19 cellular contexts compared by ENCODE assay signal in genomic region chr9:109793921-109794320, GRCh38. TPM values are rescaled to one million over a fixed set of nuclear protein-coding genes. Genes with fewer than 3 reads are reported as not detected.
DNase-seq lines count a peak whose midpoint lies in the region; ATAC-seq and TF ChIP-seq lines count a peak whose summit lies in the region.
"Had no signal": no experiment of that assay in that cellular context is flagged by ENCODE, and none has a peak within 500 bp of the region (broad histone marks: within the 10 kb centered on the region; RNA-seq: fewer than 3 reads in every experiment).

No MANE protein-coding gene starts in this region.

- H2AFZ ChIP-seq in GM23248: no peak overlapping the region
- no peak overlapping the region for H2AFZ ChIP-seq in smooth muscle cell (ENCODE audit: low read depth)

- H3K4me1 ChIP-seq in GM23248 (ENCODE audit: insufficient read depth): peaks cover 39% of the 10 kb centered on the region
- H3K4me1 ChIP-seq in right lobe of liver: peaks cover 0 to 82% (median 34%) of the 10 kb centered on the region in 4 donors
- H3K4me1 ChIP-seq in smooth muscle cell (ENCODE audit: low read depth): peaks cover 24% of the 10 kb centered on the region

- no peak for TF ChIP-seq POLR2A in right lobe of liver (IDR thresholded peaks at IDR 0.05)

- no peaks in the 10 kb centered on the region for H3K9me3 ChIP-seq in GM23248 (ENCODE audit: low read depth)
- no peaks in the 10 kb centered on the region for H3K9me3 ChIP-seq in right lobe of liver
- no peaks in the 10 kb centered on the region for H3K9me3 ChIP-seq in smooth muscle cell (replicated peaks; ENCODE audit: low read depth)
- H3K9me3 ChIP-seq in WERI-Rb-1 (ENCODE audit: severe bottlenecking): no peaks in the 10 kb centered on the region
- H3K9me3 ChIP-seq: neutrophil had no signal

- H3K9ac ChIP-seq in GM23248 (peak overlapping the region; percentile 54), smooth muscle cell (ENCODE audit: low read depth) (peak overlapping the region; percentile 59)

- H3K4me2 ChIP-seq in GM23248 (ENCODE audit: unreplicated experiment) (peak overlapping the region; percentile 77), smooth muscle cell (peak overlapping the region; percentile 60)

- in situ Hi-C loops in GM23248 (cut with MboI): no loop called here

- 98 to 99% methylated on average over 4 of the region's 4 CpGs for WGBS in GM23248 (ENCODE audit: low coverage in 1 of 2, low lambda C conversion rate in 2 of 2, missing lambda C conversion rate in 2 of 2), 2 experiments
- WGBS in right lobe of liver (ENCODE audit: insufficient coverage, low coverage, low lambda C conversion rate, missing lambda C conversion rate): 33% methylated on average over 4 of the region's 4 CpGs
- 46% methylated on average over 4 of the region's 4 CpGs for whole genome bisulfite sequencing in smooth muscle cell (ENCODE audit: low lambda C conversion rate)

- TF ChIP-seq CTCF in right lobe of liver (IDR thresholded peaks at IDR 0.05) (no peak), smooth muscle cell (IDR thresholded peaks at IDR 0.05; ENCODE audit: borderline replicate concordance, insufficient read depth, poor library complexity, severe bottlenecking) (no peak), WERI-Rb-1 (IDR thresholded peaks at IDR 0.05; ENCODE audit: low read depth, low read length) (no peak)

- ATAC-seq in SK-N-SH treated with all-trans-retinoic acid at 6 μM for 48 hours: peak; percentile 17
- ATAC-seq in right lobe of liver: no peak
- no peak for ATAC-seq in HG02973 (IDR thresholded peaks at IDR 0.05; ENCODE audit: unreplicated experiment)
- ATAC-seq: left colon had no signal

- no peaks in the 10 kb centered on the region for H4K20me1 ChIP-seq in GM23248 (ENCODE audit: insufficient read depth)
- H4K20me1 ChIP-seq in smooth muscle cell (ENCODE audit: low read depth): no peaks in the 10 kb centered on the region

- H3K36me3 ChIP-seq in GM23248 (ENCODE audit: low read depth) (no peaks in the 10 kb centered on the region), right lobe of liver (no peaks in the 10 kb centered on the region), smooth muscle cell (ENCODE audit: low read depth) (no peaks in the 10 kb centered on the region), WERI-Rb-1 (no peaks in the 10 kb centered on the region)
- H3K36me3 ChIP-seq: neutrophil had no signal

- H3F3A ChIP-seq in GM23248 (ENCODE audit: insufficient read depth): peaks cover 26% of the 10 kb centered on the region
- peaks cover 10% of the 10 kb centered on the region for H3F3A ChIP-seq in smooth muscle cell (ENCODE audit: low read depth)

- H3K27ac ChIP-seq in GM23248: peak overlapping the region; percentile 83
- H3K27ac ChIP-seq in right lobe of liver: peak overlapping the region; percentile 80 to 93 (median 90)
- peak overlapping the region; percentile 88 for H3K27ac ChIP-seq in smooth muscle cell (ENCODE audit: low read depth)
- H3K27ac ChIP-seq in WERI-Rb-1: no peak overlapping the region
- H3K27ac ChIP-seq: neutrophil had no signal

- DNase-seq in GM23248: no peak
- no peak for DNase-seq in right lobe of liver
- DNase-seq in smooth muscle cell (lab: John Stamatoyannopoulos, UW; ENCODE audit: unreplicated experiment): no peak
- no peak for DNase-seq in central memory CD4-positive, alpha-beta T cell
- DNase-seq in WERI-Rb-1: no peak
- no peak for DNase-seq in A172 (ENCODE audit: low spot score)
- DNase-seq: activated CD4-positive, alpha-beta T cell treated with anti-CD3 and anti-CD28 coated beads, Interleukin-2, amount 10 ng/mL, durations not matched to agents 7 days and 5 days; activated effector memory CD4-positive, alpha-beta T cell treated with Interleukin-2 at 50 U/mL for 16 hours; cerebellar nuclear complex; effector CD4-positive, alpha-beta T cell; left colon; MM.1S; NCI-H2171; NCI-H526 treated with DMSO at 0.1 percent for 48 hours; SHP77; stimulated activated CD8-positive, alpha-beta memory T cell treated with anti-CD3 and anti-CD28 coated beads, Interleukin-4, amount 100 ng/mL, for 48 hours had no signal

- intact Hi-C loops in right lobe of liver (cut with DNase I): no loop called here

- H3K9me2 ChIP-seq in GM23248 (ENCODE audit: insufficient read depth): no peaks in the 10 kb centered on the region

- H3K79me2 ChIP-seq in GM23248 (ENCODE audit: insufficient read depth) (peaks cover 95% of the 10 kb centered on the region), smooth muscle cell (ENCODE audit: low read depth) (peaks cover 81% of the 10 kb centered on the region)

- H3K27me3 ChIP-seq in GM23248 (replicated peaks; ENCODE audit: insufficient read depth) (no peaks in the 10 kb centered on the region), right lobe of liver (no peaks in the 10 kb centered on the region), smooth muscle cell (ENCODE audit: low read depth) (no peaks in the 10 kb centered on the region), WERI-Rb-1 (ENCODE audit: insufficient read depth, low read depth, severe bottlenecking) (peaks cover 98% of the 10 kb centered on the region)

- H3K4me3 ChIP-seq in GM23248 (peak overlapping the region; percentile 48; the same call in 1 of the 2 replicates), right lobe of liver (peak overlapping the region in 2 of 3 donors; percentile 2 to 33), smooth muscle cell (no peak overlapping the region), WERI-Rb-1 (ENCODE audit: low read depth, low read length) (no peak overlapping the region)

TF ChIP-seq in SK-N-SH treated with all-trans-retinoic acid at 6 μM for 48 hours, 23 proteins besides CTCF, POLR2A, EP300 and RAD21 (continues in another document):
- TF ChIP-seq ZFP3 (CRISPR knock-in tag; IDR thresholded peaks at IDR 0.05) (no peak), CSDC2 (CRISPR knock-in tag; IDR thresholded peaks at IDR 0.05) (no peak), TOX (CRISPR knock-in tag; IDR thresholded peaks at IDR 0.05; ENCODE audit: borderline replicate concordance) (no peak), ISL1 (CRISPR knock-in tag; IDR thresholded peaks at IDR 0.05) (no peak), ZFP30 (CRISPR knock-in tag; IDR thresholded peaks at IDR 0.05) (no peak), OSR1 (CRISPR knock-in tag; IDR thresholded peaks at IDR 0.05) (no peak), PATZ1 (CRISPR knock-in tag; IDR thresholded peaks at IDR 0.05; ENCODE audit: borderline replicate concordance) (no peak), ZNF8 (CRISPR knock-in tag; IDR thresholded peaks at IDR 0.05) (no peak), POU6F1 (CRISPR knock-in tag; IDR thresholded peaks at IDR 0.05; ENCODE audit: borderline replicate concordance, low read depth) (no peak), ZNF70 (CRISPR knock-in tag; IDR thresholded peaks at IDR 0.05) (no peak), ARNTL (CRISPR knock-in tag; IDR thresholded peaks at IDR 0.05; ENCODE audit: borderline replicate concordance, low read depth) (no peak), ESRRG (CRISPR knock-in tag; IDR thresholded peaks at IDR 0.05) (no peak), SNAI2 (CRISPR knock-in tag; IDR thresholded peaks at IDR 0.05) (no peak), ZC3H10 (CRISPR knock-in tag; IDR thresholded peaks at IDR 0.05) (no peak)

RNA-seq across cellular contexts. Expression of gene PALM2AKAP2, which starts 13.9 kb away (rescaled TPM):
- total RNA-seq in GM23248 (2014; rRNA removed; shearing (Covaris generic)): 12.5 and 13.1 TPM in 2 replicates
- 14.0 and 16.7 TPM in 2 replicates for polyA plus RNA-seq in GM23248 (2016; fragmentation: Nextera tagmentation; extraction: Ambion mirVana)
- total RNA-seq in right lobe of liver: 10 to 100 TPM; 26.4 to 50.3 (median 32.2) TPM
- total RNA-seq in smooth muscle cell: 9.3 and 23.0 TPM in 2 replicates
- polyA plus RNA-seq in smooth muscle cell: 5.8 and 9.8 TPM in 2 replicates
- total RNA-seq in A172 (2014; rRNA removed; shearing (Covaris generic)): 0.98 and 6.9 TPM in 2 replicates

Comparison
In these comparisons a context has a peak if more than half of its experiments do, and no peak if none do; other contexts are left out.
1. H3K4me3 ChIP-seq: peak in GM23248 (single experiment) and right lobe of liver (2 of 3); none in smooth muscle cell (single experiment) and WERI-Rb-1 (single experiment).